In the genomic region with DNA sequence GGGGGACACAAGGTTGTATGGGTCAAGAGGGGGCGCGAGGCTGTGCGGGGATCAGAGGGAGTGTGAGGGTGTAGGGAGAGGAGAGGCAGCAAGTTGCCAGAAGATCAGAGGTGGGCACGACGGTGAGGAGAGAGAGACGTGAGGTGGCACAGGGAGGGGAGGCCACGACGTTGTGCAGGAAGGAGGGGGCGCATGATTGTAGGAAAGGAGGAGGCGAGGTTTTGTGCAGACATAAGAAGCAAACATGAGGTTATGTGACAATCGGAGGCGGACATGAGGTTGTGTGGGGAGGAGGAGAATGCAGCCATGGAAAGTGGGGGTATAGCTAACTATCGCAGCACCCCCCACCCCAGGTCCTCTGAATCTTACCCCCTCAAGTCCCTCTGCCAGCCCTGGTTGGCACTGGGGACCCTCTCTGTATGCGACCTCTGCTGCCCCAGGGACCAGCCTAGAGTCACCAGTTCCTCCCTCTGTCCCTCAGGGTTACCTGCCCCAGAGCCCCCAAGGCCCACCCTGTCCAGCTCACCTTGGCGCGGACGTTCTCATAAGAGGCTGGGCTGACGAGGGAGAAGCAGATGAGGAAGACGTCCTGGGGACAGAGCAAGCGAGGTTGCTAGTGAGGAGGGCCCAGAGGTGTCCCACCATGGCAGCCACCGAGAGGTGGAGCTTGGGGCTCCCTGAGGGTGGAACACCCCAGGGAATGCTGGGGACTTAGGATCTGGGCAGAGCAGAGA, we compare ENCODE assay signal across 12 cellular contexts. TPM values are rescaled to one million over a fixed set of nuclear protein-coding genes. Genes with fewer than 3 reads are reported as not detected.
A peak's percentile ranks its signal among the peaks of the same experiment; 100 is the strongest.
DNase-seq lines count a peak whose midpoint lies in the region; ATAC-seq and TF ChIP-seq lines count a peak whose summit lies in the region.
"Had no signal": no experiment of that assay in that cellular context is flagged by ENCODE, and none has a peak within 500 bp of the region (broad histone marks: within the 10 kb centered on the region; RNA-seq: fewer than 3 reads in every experiment).

No MANE protein-coding gene starts in this region.

- H4K91ac ChIP-seq in IMR-90 (ENCODE audit: insufficient read depth, low read depth, low read length) = no peak overlapping the region

- DNase-seq in IMR-90 = no peak
- DNase-seq in activated CD4-positive, alpha-beta T cell treated with anti-CD3 and anti-CD28 coated beads, Interleukin-2, amount 50 U/mL, for 48 hours = peak; percentile 56 to 66
- DNase-seq in central memory CD8-positive, alpha-beta T cell (ENCODE audit: low spot score in 2 of 2) = no peak
- peak; percentile 55 for DNase-seq in stimulated activated CD4-positive, alpha-beta T cell treated with anti-CD3 and anti-CD28 coated beads, Interleukin-4, amount 100 ng/mL, for 24 hours
- no peak for DNase-seq in Ammon's horn (ENCODE audit: low spot score)
- no peak for DNase-seq in suprapubic skin (ENCODE audit: low spot score in 2 of 2)
- DNase-seq in NCI-H146 treated with DMSO at 0.1 percent for 48 hours (lab: John Stamatoyannopoulos, UW; ENCODE audit: unreplicated experiment) = no peak
- DNase-seq: amygdala, NCI-H510A treated with DMSO at 0.1 percent for 48 hours had no signal

- no peaks in the 10 kb centered on the region for H3K27me3 Mint-ChIP-seq in central memory CD8-positive, alpha-beta T cell

- no peak overlapping the region for H2AFZ ChIP-seq in IMR-90 (replicated peaks; ENCODE audit: low read length, poor library complexity)

- H3K9me3 Mint-ChIP-seq in central memory CD8-positive, alpha-beta T cell = no peaks in the 10 kb centered on the region

- ATAC-seq in IMR-90 (ENCODE audit: low read depth) (no peak), GM19463 (IDR thresholded peaks at IDR 0.05; ENCODE audit: unreplicated experiment) (no peak)
- ATAC-seq in central memory CD8-positive, alpha-beta T cell (replicated peaks; ENCODE audit: extremely low read depth, poor library complexity, severe bottlenecking) = no peak

- WGBS in IMR-90 (ENCODE audit: extremely low coverage in 2 of 2, insufficient read length in 1 of 2), 2 experiments = 91% methylated on average over 7 of the region's 21 CpGs; no CpG with 5 or more reads in 1 of the 2 experiments
- WGBS in suprapubic skin = 71% methylated on average over 21 of the region's 21 CpGs

- peaks cover 7% of the 10 kb centered on the region for H4K20me1 ChIP-seq in IMR-90 (ENCODE audit: insufficient read depth, low read length)

- peak overlapping the region; percentile 54; the same call in 1 of the 2 replicates for H2AK5ac ChIP-seq in IMR-90 (ENCODE audit: low read depth, low read length)

- no peaks in the 10 kb centered on the region for H3K9me3 ChIP-seq in IMR-90 (ENCODE audit: control insufficient read depth, insufficient read depth, low read length)
- H3K9me3 ChIP-seq in suprapubic skin = no peaks in the 10 kb centered on the region
- H3K9me3 ChIP-seq: Caco-2 had no signal

- H3K27ac ChIP-seq in IMR-90 (ENCODE audit: insufficient read depth, low read length) = no peak overlapping the region
- no peak overlapping the region for H3K27ac ChIP-seq in suprapubic skin

- H4K5ac ChIP-seq in IMR-90 (ENCODE audit: low read depth, low read length) = no peak overlapping the region

- no peak overlapping the region for H3K56ac ChIP-seq in IMR-90 (ENCODE audit: extremely low read depth, insufficient read depth, low read length)

- H3K79me1 ChIP-seq in IMR-90 (ENCODE audit: low read depth in 1 of 2, low read length in 2 of 2) = peaks cover 0 to 7% of the 10 kb centered on the region in 2 experiments; a peak in 1 of 4 replicates

- no peak overlapping the region for H2BK5ac ChIP-seq in IMR-90 (ENCODE audit: low read depth, low read length, poor library complexity, severe bottlenecking)

- no peak for TF ChIP-seq RAD21 in IMR-90 (IDR thresholded peaks at IDR 0.05; ENCODE audit: low read length)

- H3K4me3 Mint-ChIP-seq in central memory CD8-positive, alpha-beta T cell = peak overlapping the region; percentile 61

- H3K27ac Mint-ChIP-seq in central memory CD8-positive, alpha-beta T cell (ENCODE audit: low read depth) = peak overlapping the region; percentile 97

- no peak overlapping the region for H3K23ac ChIP-seq in IMR-90 (ENCODE audit: low read depth, low read length)

- H4K8ac ChIP-seq in IMR-90 (ENCODE audit: low read depth in 2 of 2, low read length in 2 of 2) = no peak overlapping the region

- H3K4me1 ChIP-seq in IMR-90 (ENCODE audit: control insufficient read depth, insufficient read depth, low read length) (peaks cover 22% of the 10 kb centered on the region), suprapubic skin (peaks cover 24% of the 10 kb centered on the region)
- H3K4me1 ChIP-seq: Caco-2 had no signal

- TF ChIP-seq POLR2A in IMR-90 (IDR thresholded peaks at IDR 0.05; ENCODE audit: low read depth, low read length) = no peak
- no peak for TF ChIP-seq POLR2A in suprapubic skin (IDR thresholded peaks at IDR 0.05)

- no peak overlapping the region for H3K18ac ChIP-seq in IMR-90 (ENCODE audit: low read depth, low read length)

- dilution Hi-C loops in IMR-90 (cut with HindIII; ENCODE audit: low sequenced_read_pairs, unreplicated experiment) = no loop called here

- no peak overlapping the region for H3K4me3 ChIP-seq in IMR-90 (ENCODE audit: insufficient read depth, low read depth, low read length)
- H3K4me3 ChIP-seq in suprapubic skin = no peak overlapping the region

- no TSS peak for BruUV-seq in IMR-90 (replicated peaks; lab: Mats Ljungman, UMichigan)

- H2AK9ac ChIP-seq in IMR-90 (replicated peaks; ENCODE audit: low read depth, low read length, poor library complexity) = peak overlapping the region; percentile 37

- TF ChIP-seq CTCF in IMR-90 (conservative IDR thresholded peaks at IDR 0.05; ENCODE audit: low read depth, low read length) (no peak), suprapubic skin (IDR thresholded peaks at IDR 0.05) (no peak)

- H3K36me3 Mint-ChIP-seq in central memory CD8-positive, alpha-beta T cell (ENCODE audit: insufficient read depth) = peaks cover 70% of the 10 kb centered on the region

- CTCF ChIA-PET in IMR-90 (lab: Yijun Ruan, JAX) = no interaction called here

- peaks cover 84% of the 10 kb centered on the region for H3K4me1 Mint-ChIP-seq in central memory CD8-positive, alpha-beta T cell

- H3K9ac ChIP-seq in IMR-90 (ENCODE audit: low read depth, low read length) = no peak overlapping the region

- no peak overlapping the region for H3K4ac ChIP-seq in IMR-90 (ENCODE audit: low read depth, low read length)

- no peak overlapping the region for H2BK120ac ChIP-seq in IMR-90 (ENCODE audit: low read depth, low read length)

- H3K27me3 ChIP-seq in IMR-90 (ENCODE audit: control insufficient read depth, insufficient read depth, low read length) (no peaks in the 10 kb centered on the region; the same call in 1 of the 2 replicates), suprapubic skin (peaks cover 34% of the 10 kb centered on the region)

- TF ChIP-seq EP300 in suprapubic skin (IDR thresholded peaks at IDR 0.05) = no peak

- intact Hi-C loops in IMR-90 (cut with micrococcal nuclease) = no loop called here

- H3K36me3 ChIP-seq in IMR-90 (ENCODE audit: control insufficient read depth, insufficient read depth, low read length) (no peaks in the 10 kb centered on the region), suprapubic skin (no peaks in the 10 kb centered on the region)

- H2BK20ac ChIP-seq in IMR-90 (ENCODE audit: low read depth, low read length) = no peak overlapping the region

- H3K4me2 ChIP-seq in IMR-90 (ENCODE audit: low read depth, low read length) = no peak overlapping the region

- POLR2A ChIA-PET in IMR-90 (lab: Charles Lee; ENCODE audit: unreplicated experiment) = no interaction called here

- H3K9me1 ChIP-seq in IMR-90 (ENCODE audit: insufficient read depth, low read length) = peaks cover 15% of the 10 kb centered on the region

- no peak overlapping the region; the same call in 2 of the 3 replicates for H2BK15ac ChIP-seq in IMR-90 (ENCODE audit: low read depth, low read length)

- no peak overlapping the region for H3K14ac ChIP-seq in IMR-90 (replicated peaks; ENCODE audit: low read depth, low read length)

- in situ Hi-C loops in IMR-90 (cut with MboI; ENCODE audit: low sequenced_read_pairs) = no loop called here

TF ChIP-seq in IMR-90, 13 proteins besides CTCF, POLR2A, EP300 and RAD21 (continues in another document):
- TF ChIP-seq CEBPB (IDR thresholded peaks at IDR 0.05; ENCODE audit: low read depth, low read length) = no peak
- TF ChIP-seq, protein P1, sequence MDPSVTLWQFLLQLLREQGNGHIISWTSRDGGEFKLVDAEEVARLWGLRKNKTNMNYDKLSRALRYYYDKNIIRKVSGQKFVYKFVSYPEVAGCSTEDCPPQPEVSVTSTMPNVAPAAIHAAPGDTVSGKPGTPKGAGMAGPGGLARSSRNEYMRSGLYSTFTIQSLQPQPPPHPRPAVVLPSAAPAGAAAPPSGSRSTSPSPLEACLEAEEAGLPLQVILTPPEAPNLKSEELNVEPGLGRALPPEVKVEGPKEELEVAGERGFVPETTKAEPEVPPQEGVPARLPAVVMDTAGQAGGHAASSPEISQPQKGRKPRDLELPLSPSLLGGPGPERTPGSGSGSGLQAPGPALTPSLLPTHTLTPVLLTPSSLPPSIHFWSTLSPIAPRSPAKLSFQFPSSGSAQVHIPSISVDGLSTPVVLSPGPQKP (IDR thresholded peaks at IDR 0.05; ENCODE audit: borderline replicate concordance, low read depth, low read length) = no peak
- TF ChIP-seq MAFK (IDR thresholded peaks at IDR 0.05; ENCODE audit: low read depth, low read length) = no peak

RNA-seq across cellular contexts. Expression of a gene that starts 12.5 kb away (rescaled TPM):
- 10.0 and 11.1 TPM in 2 replicates for total RNA-seq in IMR-90 (2012; rRNA removed)
- 72.3 and 77.1 TPM in 2 replicates for polyA plus RNA-seq in IMR-90 (2012; rRNA removed)
- polyA plus RNA-seq in IMR-90 (2012; cell fraction: cytosol; rRNA removed) = 56.9 and 106 TPM in 2 replicates
- polyA plus RNA-seq in IMR-90 (2012; cell fraction: nucleus; rRNA removed; ENCODE audit: low replicate concordance) = 33.8 and 79.6 TPM in 2 replicates
- total RNA-seq in suprapubic skin = 1 to 10 TPM; 1.9 to 3.9 (median 3.0) TPM
- total RNA-seq: myocyte had no signal

RNA-seq across cellular contexts. Expression of a gene that starts 19.3 kb away (rescaled TPM):
- total RNA-seq in IMR-90 (2012; rRNA removed) (under 0.01 TPM in 2 replicates), suprapubic skin (not detected)
- polyA plus RNA-seq in IMR-90 (2012; rRNA removed) = 0.07 TPM in 2 replicates
- 0.03 and 0.04 TPM in 2 replicates for polyA plus RNA-seq in IMR-90 (2012; cell fraction: cytosol; rRNA removed)
- polyA plus RNA-seq in IMR-90 (2012; cell fraction: nucleus; rRNA removed; ENCODE audit: low replicate concordance) = 0.09 and 0.16 TPM in 2 replicates
- total RNA-seq: Caco-2, myocyte had no signal

RNA-seq across cellular contexts. Expression of a gene that starts 43.5 kb away (rescaled TPM):
- total RNA-seq in IMR-90 (2012; rRNA removed) (1.1 TPM in 2 replicates), suprapubic skin (1 to 10 TPM; 1.2 to 8.4 (median 2.7) TPM)
- 10.0 and 10.9 TPM in 2 replicates for polyA plus RNA-seq in IMR-90 (2012; rRNA removed)
- 3.1 and 9.8 TPM in 2 replicates for polyA plus RNA-seq in IMR-90 (2012; cell fraction: cytosol; rRNA removed)
- polyA plus RNA-seq in IMR-90 (2012; cell fraction: nucleus; rRNA removed; ENCODE audit: low replicate concordance) = 53.9 and 59.1 TPM in 2 replicates

RNA-seq across cellular contexts. Expression of a gene that starts 50.7 kb away (rescaled TPM):
- 0.28 and 0.36 TPM in 2 replicates for total RNA-seq in IMR-90 (2012; rRNA removed)
- 0.55 and 0.85 TPM in 2 replicates for polyA plus RNA-seq in IMR-90 (2012; rRNA removed)
- polyA plus RNA-seq in IMR-90 (2012; cell fraction: cytosol; rRNA removed) = 0.38 TPM in 2 replicates
- polyA plus RNA-seq in IMR-90 (2012; cell fraction: nucleus; rRNA removed; ENCODE audit: low replicate concordance) = 0.68 and 0.84 TPM in 2 replicates
- 1 to 10 TPM in 3 of 4 donors, under 1 TPM in 1; 0.55 to 4.3 (median 2.7) TPM for total RNA-seq in suprapubic skin
- total RNA-seq: Caco-2, myocyte had no signal

Comparison
In these comparisons a context has a peak if more than half of its experiments do, and no peak if none do; other contexts are left out.
1. DNase-seq: peak in activated CD4-positive, alpha-beta T cell treated with anti-CD3 and anti-CD28 coated beads, Interleukin-2, amount 50 U/mL, for 48 hours (2 of 2) and stimulated activated CD4-positive, alpha-beta T cell treated with anti-CD3 and anti-CD28 coated beads, Interleukin-4, amount 100 ng/mL, for 24 hours (single experiment); none in IMR-90 (single experiment), central memory CD8-positive, alpha-beta T cell (0 of 2), Ammon's horn (single experiment), suprapubic skin (0 of 2) and NCI-H146 treated with DMSO at 0.1 percent for 48 hours (single experiment).